ENCODE assay signal across 1 cellular context in the genomic region with DNA sequence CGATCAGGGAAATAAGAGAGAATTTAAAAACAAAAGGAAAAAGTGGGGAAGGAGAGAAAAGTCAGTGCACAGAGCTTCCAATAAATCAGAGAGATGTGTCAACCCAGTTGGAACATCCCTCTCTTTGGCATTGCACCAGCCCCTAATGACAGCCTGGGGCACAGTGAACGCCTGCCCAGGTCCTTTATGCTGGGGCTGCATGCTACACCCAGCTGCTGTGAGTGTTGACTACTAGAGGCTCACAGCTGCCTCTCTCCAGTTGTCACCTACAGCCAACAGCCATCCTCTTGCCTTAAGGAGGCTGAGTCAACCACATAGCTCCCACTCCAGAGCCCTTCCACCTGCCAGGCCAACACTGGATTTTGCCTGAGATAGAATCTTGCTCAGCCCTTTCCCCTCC.
A peak's percentile ranks its signal among the peaks of the same experiment; 100 is the strongest.
TF ChIP-seq lines count a peak whose summit lies in the region.

No MANE protein-coding gene starts in this region.

TF ChIP-seq in HEK293, 187 proteins besides CTCF, POLR2A, EP300 and RAD21 (continued from another document):
- TF ChIP-seq, protein P1, sequence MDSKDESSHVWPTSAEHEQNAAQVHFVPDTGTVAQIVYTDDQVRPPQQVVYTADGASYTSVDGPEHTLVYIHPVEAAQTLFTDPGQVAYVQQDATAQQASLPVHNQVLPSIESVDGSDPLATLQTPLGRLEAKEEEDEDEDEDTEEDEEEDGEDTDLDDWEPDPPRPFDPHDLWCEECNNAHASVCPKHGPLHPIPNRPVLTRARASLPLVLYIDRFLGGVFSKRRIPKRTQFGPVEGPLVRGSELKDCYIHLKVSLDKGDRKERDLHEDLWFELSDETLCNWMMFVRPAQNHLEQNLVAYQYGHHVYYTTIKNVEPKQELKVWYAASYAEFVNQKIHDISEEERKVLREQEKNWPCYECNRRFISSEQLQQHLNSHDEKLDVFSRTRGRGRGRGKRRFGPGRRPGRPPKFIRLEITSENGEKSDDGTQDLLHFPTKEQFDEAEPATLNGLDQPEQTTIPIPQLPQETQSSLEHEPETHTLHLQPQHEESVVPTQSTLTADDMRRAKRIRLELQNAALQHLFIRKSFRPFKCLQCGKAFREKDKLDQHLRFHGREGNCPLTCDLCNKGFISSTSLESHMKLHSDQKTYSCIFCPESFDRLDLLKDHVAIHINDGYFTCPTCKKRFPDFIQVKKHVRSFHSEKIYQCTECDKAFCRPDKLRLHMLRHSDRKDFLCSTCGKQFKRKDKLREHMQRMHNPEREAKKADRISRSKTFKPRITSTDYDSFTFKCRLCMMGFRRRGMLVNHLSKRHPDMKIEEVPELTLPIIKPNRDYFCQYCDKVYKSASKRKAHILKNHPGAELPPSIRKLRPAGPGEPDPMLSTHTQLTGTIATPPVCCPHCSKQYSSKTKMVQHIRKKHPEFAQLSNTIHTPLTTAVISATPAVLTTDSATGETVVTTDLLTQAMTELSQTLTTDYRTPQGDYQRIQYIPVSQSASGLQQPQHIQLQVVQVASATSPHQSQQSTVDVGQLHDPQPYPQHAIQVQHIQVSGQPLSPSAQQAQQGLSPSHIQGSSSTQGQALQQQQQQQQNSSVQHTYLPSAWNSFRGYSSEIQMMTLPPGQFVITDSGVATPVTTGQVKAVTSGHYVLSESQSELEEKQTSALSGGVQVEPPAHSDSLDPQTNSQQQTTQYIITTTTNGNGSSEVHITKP (tag by site-specific recombination; IDR thresholded peaks at IDR 0.05), result peak; percentile 48; the same call in 1 of the 2 replicates
